In genomic region chr7:140022582-140023211, GRCh38 we compare ENCODE assay signal across 23 cellular contexts. TPM values are rescaled to one million over a fixed set of nuclear protein-coding genes. Genes with fewer than 3 reads are reported as not detected.
DNase-seq lines count a peak whose midpoint lies in the region; ATAC-seq and TF ChIP-seq lines count a peak whose summit lies in the region.
"Had no signal": no experiment of that assay in that cellular context is flagged by ENCODE, and none has a peak within 500 bp of the region (broad histone marks: within the 10 kb centered on the region; RNA-seq: fewer than 3 reads in every experiment).

No MANE protein-coding gene starts in this region.

- H3K4me1 ChIP-seq in body of pancreas = peaks cover 11% of the 10 kb centered on the region
- peaks cover 0 to 17% (median 5%) of the 10 kb centered on the region in 4 donors for H3K4me1 ChIP-seq in tibial artery
- H3K4me1 ChIP-seq in aorta (ENCODE audit: control insufficient read depth in 1 of 2, insufficient read depth in 2 of 2, low read length in 2 of 2) = no peaks in the 10 kb centered on the region
- H3K4me1 ChIP-seq: HAP-1, SJCRH30, upper lobe of left lung had no signal

- 63 to 70% methylated on average over 7 of the region's 7 CpGs for WGBS in body of pancreas, 2 donors
- 30 to 34% methylated on average over 7 of the region's 7 CpGs for WGBS in aorta, 2 donors

- H3K4me3 ChIP-seq in body of pancreas (no peak overlapping the region), tibial artery (no peak overlapping the region), aorta (ENCODE audit: low read length in 2 of 2) (no peak overlapping the region)
- H3K4me3 ChIP-seq: dorsolateral prefrontal cortex, HAP-1, SJCRH30, upper lobe of left lung had no signal

- no peaks in the 10 kb centered on the region for H3K27me3 ChIP-seq in body of pancreas
- H3K27me3 ChIP-seq in tibial artery = no peaks in the 10 kb centered on the region
- no peaks in the 10 kb centered on the region for H3K27me3 ChIP-seq in aorta (ENCODE audit: control insufficient read depth in 1 of 2, insufficient read depth in 2 of 2, low read length in 1 of 2)
- H3K27me3 ChIP-seq: dorsolateral prefrontal cortex, SJCRH30, upper lobe of left lung had no signal

- H3K27ac ChIP-seq in body of pancreas (no peak overlapping the region), tibial artery (peak overlapping the region; percentile 4 to 40), aorta (ENCODE audit: low read depth in 1 of 2, low read length in 2 of 2) (no peak overlapping the region)
- H3K27ac ChIP-seq: dorsolateral prefrontal cortex, SJCRH30, upper lobe of left lung had no signal

- TF ChIP-seq POLR2A in body of pancreas (IDR thresholded peaks at IDR 0.05) = no peak

- intact Hi-C loops in natural killer cell (cut with micrococcal nuclease) = no loop called here
- intact Hi-C loops in body of pancreas (cut with DNase I) = no loop called here
- intact Hi-C loops in tibial artery (cut with DNase I; ENCODE audit: low total_unique reads) = no loop called here
- intact Hi-C loops in aorta (cut with DNase I) = no loop called here

- peaks cover 0 to 11% of the 10 kb centered on the region in 2 donors for H3K4me1 Mint-ChIP-seq in natural killer cell treated with Interleukin-12 subunit alpha and Interleukin-12 subunit beta and Interleukin-15 and Interleukin-18, amount 100 ng/mL, for 72 hours (ENCODE audit: low read depth in 2 of 2)
- peaks cover 0 to 5% of the 10 kb centered on the region in 2 donors for H3K4me1 Mint-ChIP-seq in natural killer cell
- H3K4me1 Mint-ChIP-seq: activated naive CD8-positive, alpha-beta T cell treated with anti-CD3 and anti-CD28 coated beads, Interleukin-2, amount 50 U/mL, for 24 hours had no signal

- peaks cover 11% of the 10 kb centered on the region for H3K36me3 Mint-ChIP-seq in natural killer cell treated with Interleukin-12 subunit alpha and Interleukin-12 subunit beta and Interleukin-15 and Interleukin-18, amount 100 ng/mL, for 72 hours
- H3K36me3 Mint-ChIP-seq in natural killer cell = peaks cover 7% of the 10 kb centered on the region

- H3K27me3 Mint-ChIP-seq in natural killer cell treated with Interleukin-12 subunit alpha and Interleukin-12 subunit beta and Interleukin-15 and Interleukin-18, amount 100 ng/mL, for 72 hours = no peaks in the 10 kb centered on the region
- no peaks in the 10 kb centered on the region for H3K27me3 Mint-ChIP-seq in natural killer cell (ENCODE audit: low read depth in 2 of 2)
- H3K27me3 Mint-ChIP-seq: activated naive CD8-positive, alpha-beta T cell treated with anti-CD3 and anti-CD28 coated beads, Interleukin-2, amount 50 U/mL, for 24 hours had no signal

- H3K27ac Mint-ChIP-seq in natural killer cell treated with Interleukin-12 subunit alpha and Interleukin-12 subunit beta and Interleukin-15 and Interleukin-18, amount 100 ng/mL, for 72 hours = peak overlapping the region in 1 of 2 donors; percentile 3
- peak overlapping the region in 1 of 2 donors; percentile 78 for H3K27ac Mint-ChIP-seq in natural killer cell
- H3K27ac Mint-ChIP-seq: activated naive CD8-positive, alpha-beta T cell treated with anti-CD3 and anti-CD28 coated beads, Interleukin-2, amount 50 U/mL, for 24 hours had no signal

- H3K9me3 ChIP-seq in body of pancreas = no peaks in the 10 kb centered on the region
- H3K9me3 ChIP-seq in tibial artery = no peaks in the 10 kb centered on the region
- H3K9me3 ChIP-seq in aorta (ENCODE audit: control insufficient read depth, low read length) = no peaks in the 10 kb centered on the region
- H3K9me3 ChIP-seq: HAP-1, SJCRH30, upper lobe of left lung had no signal

- DNase-seq in natural killer cell treated with Interleukin-12 subunit alpha and Interleukin-12 subunit beta and Interleukin-15 and Interleukin-18, amount 100 ng/mL, for 72 hours (ENCODE audit: low spot score) = peak; percentile 51
- DNase-seq in natural killer cell (no peak), body of pancreas (peak; percentile 39 to 67 (median 61)), left lobe of liver (ENCODE audit: low spot score) (no peak), tibial artery (no peak), NCI-H526 treated with DMSO at 0.1 percent for 48 hours (lab: John Stamatoyannopoulos, UW) (no peak), NCI-H2107 (lab: John Stamatoyannopoulos, UW) (no peak), aorta (no peak)
- DNase-seq: activated CD8-positive, alpha-beta memory T cell treated with anti-CD3 and anti-CD28 coated beads, Interleukin-2, amount 50 U/mL, for 4 hours; activated effector memory CD4-positive, alpha-beta T cell treated with Interleukin-2 at 50 U/mL for 16 hours; activated naive CD8-positive, alpha-beta T cell treated with anti-CD3 and anti-CD28 coated beads, Interleukin-2, amount 50 U/mL, for 24 hours; AML-193; DMS53; NCI-H1694 treated with DMSO at 0.1 percent for 48 hours; retina; SJCRH30; stimulated activated CD4-positive, alpha-beta T cell treated with anti-CD3 and anti-CD28 coated beads, Interleukin-12 subunit alpha, Interleukin-12 subunit beta, amount 100 ng/mL, for 4 hours; stimulated activated CD4-positive, alpha-beta T cell treated with anti-CD3 and anti-CD28 coated beads, Interleukin-4, amount 100 ng/mL, for 4 hours; T-helper 2 cell had no signal

- H3K4me3 Mint-ChIP-seq in natural killer cell treated with Interleukin-12 subunit alpha and Interleukin-12 subunit beta and Interleukin-15 and Interleukin-18, amount 100 ng/mL, for 72 hours = no peak overlapping the region
- no peak overlapping the region for H3K4me3 Mint-ChIP-seq in natural killer cell
- H3K4me3 Mint-ChIP-seq: activated naive CD8-positive, alpha-beta T cell treated with anti-CD3 and anti-CD28 coated beads, Interleukin-2, amount 50 U/mL, for 24 hours had no signal

- TF ChIP-seq CTCF in natural killer cell (IDR thresholded peaks at IDR 0.05) = no peak
- TF ChIP-seq CTCF in body of pancreas (IDR thresholded peaks at IDR 0.05) = no peak
- no peak for TF ChIP-seq CTCF in tibial artery (IDR thresholded peaks at IDR 0.05)

- ATAC-seq in natural killer cell treated with Interleukin-12 subunit alpha and Interleukin-12 subunit beta and Interleukin-15 and Interleukin-18, amount 100 ng/mL, for 72 hours = no peak
- ATAC-seq in natural killer cell = no peak
- peak; percentile 51 for ATAC-seq in body of pancreas
- peak; percentile 83 for ATAC-seq in left lobe of liver
- no peak for ATAC-seq in aorta (ENCODE audit: low FRiP score)
- ATAC-seq: activated naive CD8-positive, alpha-beta T cell treated with anti-CD3 and anti-CD28 coated beads, Interleukin-2, amount 50 U/mL, for 24 hours; Panc1 had no signal

- no peaks in the 10 kb centered on the region for H3K9me3 Mint-ChIP-seq in natural killer cell treated with Interleukin-12 subunit alpha and Interleukin-12 subunit beta and Interleukin-15 and Interleukin-18, amount 100 ng/mL, for 72 hours
- no peaks in the 10 kb centered on the region for H3K9me3 Mint-ChIP-seq in natural killer cell
- H3K9me3 Mint-ChIP-seq: activated naive CD8-positive, alpha-beta T cell treated with anti-CD3 and anti-CD28 coated beads, Interleukin-2, amount 50 U/mL, for 24 hours had no signal

- H3K36me3 ChIP-seq in body of pancreas (replicated peaks in 1 of 2; ENCODE audit: insufficient read depth in 1 of 2, low read depth in 2 of 2) (peaks cover 0 to 8% of the 10 kb centered on the region in 2 donors), tibial artery (peaks cover 6 to 51% (median 18%) of the 10 kb centered on the region in 3 donors), aorta (ENCODE audit: control insufficient read depth in 1 of 2, insufficient read depth in 2 of 2, low read length in 1 of 2) (peaks cover 0 to 4% of the 10 kb centered on the region in 2 donors)
- H3K36me3 ChIP-seq: HAP-1, SJCRH30 had no signal

RNA-seq across cellular contexts. Expression of gene PARP12, which starts 40.1 kb away (rescaled TPM):
- total RNA-seq in natural killer cell treated with Interleukin-12 subunit alpha and Interleukin-12 subunit beta and Interleukin-15 and Interleukin-18, amount 100 ng/mL, for 72 hours = 10 to 100 TPM; 40.4 to 48.6 TPM
- total RNA-seq in natural killer cell (100 to 1,000 TPM; 116 to 151 (median 130) TPM), body of pancreas (10 to 100 TPM; 37.1 to 66.9 TPM), left lobe of liver (17.8 TPM), aorta (10 to 100 TPM; 42.6 to 43.5 TPM)
- polyA plus RNA-seq in aorta = 10 to 100 TPM; 14.7 to 36.9 TPM
- total RNA-seq: SJCRH30 had no signal

Comparison
In these comparisons a context has a peak if more than half of its experiments do, and no peak if none do; other contexts are left out.
1. DNase-seq: peak in natural killer cell treated with Interleukin-12 subunit alpha and Interleukin-12 subunit beta and Interleukin-15 and Interleukin-18, amount 100 ng/mL, for 72 hours (single experiment) and body of pancreas (4 of 4); none in natural killer cell (single experiment), left lobe of liver (single experiment), tibial artery (0 of 2), NCI-H526 treated with DMSO at 0.1 percent for 48 hours (single experiment), NCI-H2107 (single experiment) and aorta (0 of 2).
2. ATAC-seq: peak in body of pancreas (single experiment) and left lobe of liver (single experiment); none in natural killer cell treated with Interleukin-12 subunit alpha and Interleukin-12 subunit beta and Interleukin-15 and Interleukin-18, amount 100 ng/mL, for 72 hours (0 of 2), natural killer cell (0 of 3) and aorta (single experiment).
3. H3K27ac ChIP-seq: peak in tibial artery (2 of 2); none in body of pancreas (0 of 4) and aorta (0 of 2).